In genomic region chr10:54096892-54097291, GRCh38 we compare ENCODE assay signal across 28 cellular contexts.
"Had no signal": no experiment of that assay in that cellular context is flagged by ENCODE, and none has a peak within 500 bp of the region (broad histone marks: within the 10 kb centered on the region; RNA-seq: fewer than 3 reads in every experiment).

No MANE protein-coding gene starts in this region.

- H3K27me3 ChIP-seq: colonic mucosa, esophagus muscularis mucosa, esophagus squamous epithelium, foreskin keratinocyte, gastrocnemius medialis, gastroesophageal sphincter, heart left ventricle, heart right ventricle, hepatocyte had no signal

- ATAC-seq: effector memory CD8-positive, alpha-beta T cell; esophagus mucosa; foreskin keratinocyte; gastrocnemius medialis; gastroesophageal sphincter; heart left ventricle; heart right ventricle had no signal

- H3K9me3 ChIP-seq: colonic mucosa, esophagus muscularis mucosa, esophagus squamous epithelium, gastrocnemius medialis, gastroesophageal sphincter had no signal

- FAIRE-seq: endometrium, endothelial cell of umbilical vein, frontal cortex had no signal

- H3K4me3 ChIP-seq: colonic mucosa, coronary artery, dorsolateral prefrontal cortex, esophagus muscularis mucosa, esophagus squamous epithelium, gastrocnemius medialis, gastroesophageal sphincter, heart left ventricle, heart right ventricle, hepatocyte had no signal

- H3K79me2 ChIP-seq: hepatocyte had no signal

- H3K36me3 ChIP-seq: colonic mucosa, esophagus muscularis mucosa, esophagus squamous epithelium, gastrocnemius medialis, gastroesophageal sphincter, heart left ventricle, heart right ventricle had no signal

- H3K27ac ChIP-seq: colonic mucosa, coronary artery, dorsolateral prefrontal cortex, epithelial cell of prostate, esophagus muscularis mucosa, esophagus squamous epithelium, foreskin keratinocyte, gastrocnemius medialis, gastroesophageal sphincter, heart left ventricle, heart right ventricle, hepatocyte had no signal

- DNase-seq: colonic mucosa; cortex of kidney; dermis blood vessel endothelial cell; dorsolateral prefrontal cortex; effector CD4-positive, alpha-beta T cell; effector CD8-positive, alpha-beta T cell; effector memory CD4-positive, alpha-beta T cell; effector memory CD8-positive, alpha-beta T cell; endodermal cell; erythroblast; esophagus squamous epithelium; foreskin fibroblast; foreskin keratinocyte; foreskin melanocyte; gastrocnemius medialis; glutamatergic neuron; head of caudate nucleus; heart left ventricle; heart right ventricle had no signal

- H3K4me1 ChIP-seq: colonic mucosa, esophagus muscularis mucosa, esophagus squamous epithelium, foreskin keratinocyte, gastrocnemius medialis, gastroesophageal sphincter, heart left ventricle, heart right ventricle had no signal

- H3K4me2 ChIP-seq: hepatocyte had no signal

- H2AFZ ChIP-seq: hepatocyte had no signal
